ENCODE assay signal across 1 cellular context in the genomic region with DNA sequence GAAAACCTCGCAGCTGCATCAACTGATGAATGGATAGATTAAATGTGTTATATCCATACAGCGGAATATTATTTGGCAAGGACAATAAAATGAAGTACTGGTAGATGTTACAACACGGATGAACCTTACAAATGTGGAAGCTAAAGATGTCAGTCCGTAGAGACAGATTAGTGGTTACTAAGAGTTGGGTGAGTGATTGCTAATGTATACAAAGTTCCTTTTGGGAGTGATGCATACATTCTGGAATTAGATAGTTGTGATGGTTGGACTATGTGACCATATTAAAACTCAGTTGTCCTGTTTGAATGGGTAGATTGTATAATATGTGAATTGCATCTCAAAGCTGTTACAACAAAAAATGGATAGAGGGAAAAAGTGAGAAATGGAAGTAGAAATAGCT.
TF ChIP-seq lines count a peak whose summit lies in the region.

No MANE protein-coding gene starts in this region.

TF ChIP-seq in K562, 482 proteins besides CTCF, POLR2A, EP300 and RAD21:
- no peak for TF ChIP-seq XRCC3 (IDR thresholded peaks at IDR 0.05)
- TF ChIP-seq KDM2B (CRISPR knock-in tag; IDR thresholded peaks at IDR 0.05), result no peak
- TF ChIP-seq PHB2 (IDR thresholded peaks at IDR 0.05; ENCODE audit: low read depth), result no peak
- no peak for TF ChIP-seq ARID3B (CRISPR knock-in tag; IDR thresholded peaks at IDR 0.05; ENCODE audit: borderline replicate concordance)
- no peak for TF ChIP-seq EP400 (IDR thresholded peaks at IDR 0.05)
- TF ChIP-seq MAX (CRISPR knock-in tag; IDR thresholded peaks at IDR 0.05), result no peak
- no peak for TF ChIP-seq KDM4B (IDR thresholded peaks at IDR 0.05; ENCODE audit: borderline replicate concordance in 2 of 2, low read depth in 1 of 2)
TF ChIP-seq in K562: peak in this region for 0.
